Comparison of ENCODE assay signal across 7 cellular contexts in the genomic region with DNA sequence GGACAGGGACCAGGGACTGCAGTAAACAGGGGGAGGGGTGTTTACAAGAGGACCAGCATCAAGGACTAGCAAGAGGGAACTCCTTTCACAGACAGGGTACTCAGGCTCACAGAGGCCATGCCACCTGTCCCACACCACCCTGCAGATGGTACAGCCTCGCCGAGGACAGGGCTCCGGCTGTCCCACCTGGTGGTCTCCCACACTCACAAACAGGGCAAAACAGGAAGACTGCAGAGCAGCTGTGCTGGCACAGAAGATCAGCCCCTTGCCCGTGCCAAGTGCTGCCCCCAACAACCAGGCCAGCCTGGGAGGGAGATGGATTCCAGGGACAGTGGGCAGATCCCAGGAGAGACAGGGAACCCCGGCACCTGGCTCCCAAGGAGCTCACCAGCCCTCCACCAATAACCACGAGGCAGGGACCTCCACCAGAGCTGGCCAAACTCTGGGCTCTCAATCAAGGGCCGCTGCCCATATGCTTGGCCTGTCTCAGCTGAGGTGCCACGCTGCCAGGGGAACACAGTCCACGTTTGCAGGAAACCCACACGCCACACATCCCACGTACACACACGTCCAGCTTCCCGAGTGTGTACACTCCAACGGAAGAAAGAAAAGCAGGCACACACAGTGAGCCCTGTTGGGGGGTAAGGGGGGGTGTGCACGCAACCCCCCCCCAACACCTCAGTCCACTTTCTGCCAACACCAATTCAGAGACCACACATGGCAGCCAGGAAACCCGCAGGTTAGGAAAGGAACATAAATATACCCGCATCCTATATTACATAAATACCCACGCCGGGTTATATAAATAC. TPM values are rescaled to one million over a fixed set of nuclear protein-coding genes. Genes with fewer than 3 reads are reported as not detected.
DNase-seq lines count a peak whose midpoint lies in the region; ATAC-seq and TF ChIP-seq lines count a peak whose summit lies in the region.

No MANE protein-coding gene starts in this region.

- peak overlapping the region; percentile 90 for H3K4me3 Mint-ChIP-seq in natural killer cell

- DNase-seq in HCT116 (ENCODE audit: low read depth, low spot score) (no peak), Peyer's patch (peak in 2 of 3 donors; percentile 67 to 68), natural killer cell (no peak), OCI-M1 (lab: John Stamatoyannopoulos, UW) (no peak), NCI-H2196 (lab: John Stamatoyannopoulos, UW; ENCODE audit: unreplicated experiment) (no peak)
- DNase-seq in effector memory CD4-positive, alpha-beta T cell = peak in 2 of 3 donors; percentile 14 to 18
- DNase-seq in activated CD8-positive, alpha-beta memory T cell treated with anti-CD3 and anti-CD28 coated beads for 24 hours = no peak

- H3K27me3 Mint-ChIP-seq in natural killer cell (ENCODE audit: low read depth in 2 of 2) = no peaks in the 10 kb centered on the region

- H2AFZ ChIP-seq in HCT116 (ENCODE audit: low read depth, low read length, poor library complexity, severe bottlenecking) = no peak overlapping the region

- TF ChIP-seq POLR2A in HCT116 (IDR thresholded peaks at IDR 0.05; ENCODE audit: borderline replicate concordance, extremely low read depth, insufficient read depth, insufficient read length) = no peak
- no peak for TF ChIP-seq POLR2A in Peyer's patch (IDR thresholded peaks at IDR 0.05)

- H3K4me1 ChIP-seq in HCT116 (ENCODE audit: control insufficient read depth in 1 of 2, insufficient read depth in 2 of 2, low read length in 2 of 2) (peaks cover 16 to 34% of the 10 kb centered on the region in 2 experiments), Peyer's patch (peaks cover 0 to 72% (median 20%) of the 10 kb centered on the region in 4 donors)
- H3K4me1 ChIP-seq in effector memory CD4-positive, alpha-beta T cell (ENCODE audit: control insufficient read depth, insufficient read depth, low read length, poor library complexity, severe bottlenecking) = peaks cover 44% of the 10 kb centered on the region

- H3K9me2 ChIP-seq in HCT116 (ENCODE audit: insufficient read depth) = no peaks in the 10 kb centered on the region

- peak overlapping the region; percentile 98 for H3K9ac ChIP-seq in HCT116 (ENCODE audit: low read length)

- H3K9me3 ChIP-seq in HCT116 (ENCODE audit: control insufficient read depth in 1 of 2, insufficient read depth in 1 of 2, low read depth in 1 of 2, low read length in 2 of 2) = no peaks in the 10 kb centered on the region
- no peaks in the 10 kb centered on the region for H3K9me3 ChIP-seq in Peyer's patch
- no peaks in the 10 kb centered on the region for H3K9me3 ChIP-seq in effector memory CD4-positive, alpha-beta T cell (ENCODE audit: control insufficient read depth, low read length)

- H3K27ac Mint-ChIP-seq in natural killer cell = peak overlapping the region; percentile 88 to 95

- peaks cover 68% of the 10 kb centered on the region for H3K79me2 ChIP-seq in HCT116 (ENCODE audit: insufficient read depth, low read length)

- H4K20me1 ChIP-seq in HCT116 (ENCODE audit: insufficient read depth) = peaks cover 19% of the 10 kb centered on the region; the same call in 1 of the 2 replicates

- no peaks in the 10 kb centered on the region for H3K36me3 Mint-ChIP-seq in natural killer cell

- H3K27ac ChIP-seq in HCT116 (ENCODE audit: low read depth, low read length) (peak overlapping the region; percentile 94; the same call in 1 of the 2 replicates), Peyer's patch (peak overlapping the region; percentile 91 to 98 (median 96))
- H3K27ac ChIP-seq in effector memory CD4-positive, alpha-beta T cell (ENCODE audit: insufficient read depth, low read length, poor library complexity, severe bottlenecking) = peak overlapping the region; percentile 84

- intact Hi-C loops in HCT116 (cut with micrococcal nuclease) (loop anchor here (5.0 kb wide), 1 partner anchor 98 kb away; no protein-coding TSS in a partner anchor), natural killer cell (cut with micrococcal nuclease) (loop anchor here (2.0 to 10.0 kb wide), 2 partner anchors 48 to 110 kb away; a partner anchor contains a TSS)

- no peak for ATAC-seq in HCT116
- peak in 1 of 3 donors; percentile 4 for ATAC-seq in natural killer cell

- POLR2A ChIA-PET in HCT116 (lab: Charles Lee) = interaction anchor here (0.6 kb wide), 1 partner anchor 36 kb away, joined by 3 read pairs; no protein-coding TSS in a partner anchor

- no peaks in the 10 kb centered on the region for H3K9me3 Mint-ChIP-seq in natural killer cell

- H3K4me2 ChIP-seq in HCT116 (ENCODE audit: low read length) = peak overlapping the region; percentile 87

- H3K36me3 ChIP-seq in HCT116 (ENCODE audit: control insufficient read depth in 1 of 2, insufficient read depth in 2 of 2, low read length in 2 of 2) (peaks cover 12 to 26% of the 10 kb centered on the region in 2 experiments; a peak in 3 of 4 replicates), Peyer's patch (no peaks in the 10 kb centered on the region)
- peaks cover 4% of the 10 kb centered on the region for H3K36me3 ChIP-seq in effector memory CD4-positive, alpha-beta T cell (ENCODE audit: control insufficient read depth, insufficient read depth, low read length)

- CTCF ChIA-PET in HCT116 (lab: Charles Lee) = no interaction called here

- peaks cover 55 to 73% of the 10 kb centered on the region in 2 donors for H3K4me1 Mint-ChIP-seq in natural killer cell

- peak overlapping the region; percentile 70 to 72 for H3K4me3 ChIP-seq in HCT116 (replicated peaks in 1 of 2; ENCODE audit: low read depth in 1 of 2, low read length in 2 of 2)
- peak overlapping the region; percentile 57 to 90 (median 68) for H3K4me3 ChIP-seq in Peyer's patch
- peak overlapping the region; percentile 69 for H3K4me3 ChIP-seq in effector memory CD4-positive, alpha-beta T cell (ENCODE audit: insufficient read depth, low read depth, low read length, poor library complexity, severe bottlenecking)

- no peak for TF ChIP-seq CTCF in HCT116 (IDR thresholded peaks at IDR 0.05 in 2 of 3, conservative IDR thresholded peaks at IDR 0.05 in 1 of 3; ENCODE audit: borderline replicate concordance in 1 of 3, insufficient read depth in 1 of 3, low read depth in 2 of 3, low read length in 2 of 3)
- TF ChIP-seq CTCF in Peyer's patch (IDR thresholded peaks at IDR 0.05) = no peak
- no peak for TF ChIP-seq CTCF in natural killer cell (IDR thresholded peaks at IDR 0.05)

- TF ChIP-seq RAD21 in HCT116 (IDR thresholded peaks at IDR 0.05; ENCODE audit: low read depth) = no peak

- RAD21 ChIA-PET in HCT116 (lab: Charles Lee; ENCODE audit: low non-redundant PET in 1 of 2, low total read pairs in 2 of 2, uncharacterized antibody in 2 of 2, unreplicated experiment in 2 of 2) = no interaction called here

- no TSS peak for BruUV-seq in HCT116 (replicated peaks; lab: Mats Ljungman, UMichigan)

- no peaks in the 10 kb centered on the region for H3K27me3 ChIP-seq in HCT116 (ENCODE audit: insufficient read depth, low read length)
- H3K27me3 ChIP-seq in Peyer's patch = no peaks in the 10 kb centered on the region
- no peaks in the 10 kb centered on the region for H3K27me3 ChIP-seq in effector memory CD4-positive, alpha-beta T cell (replicated peaks; ENCODE audit: control insufficient read depth, insufficient read depth, low read length, poor library complexity, severe bottlenecking)

TF ChIP-seq in HCT116, 20 proteins besides CTCF, POLR2A, EP300 and RAD21 (continues in another document):
- TF ChIP-seq EZH2phosphoT487 (IDR thresholded peaks at IDR 0.05; ENCODE audit: borderline replicate concordance) = no peak
- no peak for TF ChIP-seq SIN3A (IDR thresholded peaks at IDR 0.05; ENCODE audit: low read depth)
- TF ChIP-seq SP1 (IDR thresholded peaks at IDR 0.05; ENCODE audit: low read depth) = no peak
- TF ChIP-seq SRF (IDR thresholded peaks at IDR 0.05; ENCODE audit: low read depth) = no peak
- TF ChIP-seq TCF7L2 (IDR thresholded peaks at IDR 0.05; ENCODE audit: borderline replicate concordance, extremely low read depth, insufficient read depth, insufficient read length) = no peak
- no peak for TF ChIP-seq CBX3 (IDR thresholded peaks at IDR 0.05; ENCODE audit: low read depth)
- no peak for TF ChIP-seq ZFX (IDR thresholded peaks at IDR 0.05)
- no peak for TF ChIP-seq ELF1 (IDR thresholded peaks at IDR 0.05; ENCODE audit: borderline replicate concordance, low read depth)
- TF ChIP-seq, protein P1, sequence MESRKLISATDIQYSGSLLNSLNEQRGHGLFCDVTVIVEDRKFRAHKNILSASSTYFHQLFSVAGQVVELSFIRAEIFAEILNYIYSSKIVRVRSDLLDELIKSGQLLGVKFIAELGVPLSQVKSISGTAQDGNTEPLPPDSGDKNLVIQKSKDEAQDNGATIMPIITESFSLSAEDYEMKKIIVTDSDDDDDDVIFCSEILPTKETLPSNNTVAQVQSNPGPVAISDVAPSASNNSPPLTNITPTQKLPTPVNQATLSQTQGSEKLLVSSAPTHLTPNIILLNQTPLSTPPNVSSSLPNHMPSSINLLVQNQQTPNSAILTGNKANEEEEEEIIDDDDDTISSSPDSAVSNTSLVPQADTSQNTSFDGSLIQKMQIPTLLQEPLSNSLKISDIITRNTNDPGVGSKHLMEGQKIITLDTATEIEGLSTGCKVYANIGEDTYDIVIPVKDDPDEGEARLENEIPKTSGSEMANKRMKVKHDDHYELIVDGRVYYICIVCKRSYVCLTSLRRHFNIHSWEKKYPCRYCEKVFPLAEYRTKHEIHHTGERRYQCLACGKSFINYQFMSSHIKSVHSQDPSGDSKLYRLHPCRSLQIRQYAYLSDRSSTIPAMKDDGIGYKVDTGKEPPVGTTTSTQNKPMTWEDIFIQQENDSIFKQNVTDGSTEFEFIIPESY (IDR thresholded peaks at IDR 0.05; ENCODE audit: extremely low read depth, insufficient replicate concordance, low read length) = no peak
- TF ChIP-seq POLR2AphosphoS5 (IDR thresholded peaks at IDR 0.05; ENCODE audit: low read depth, low read length) = no peak
- no peak for TF ChIP-seq JUND (IDR thresholded peaks at IDR 0.05)
- TF ChIP-seq, protein P2, sequence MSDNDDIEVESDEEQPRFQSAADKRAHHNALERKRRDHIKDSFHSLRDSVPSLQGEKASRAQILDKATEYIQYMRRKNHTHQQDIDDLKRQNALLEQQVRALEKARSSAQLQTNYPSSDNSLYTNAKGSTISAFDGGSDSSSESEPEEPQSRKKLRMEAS (IDR thresholded peaks at IDR 0.05) = no peak
- no peak for TF ChIP-seq YY1 (IDR thresholded peaks at IDR 0.05; ENCODE audit: extremely low read depth, insufficient replicate concordance, low read depth, low read length)
- no peak for TF ChIP-seq CEBPB (IDR thresholded peaks at IDR 0.05; ENCODE audit: low read depth)
- TF ChIP-seq EZH2 (IDR thresholded peaks at IDR 0.05) = no peak
- no peak for TF ChIP-seq FOSL1 (IDR thresholded peaks at IDR 0.05; ENCODE audit: low read depth)
- no peak for TF ChIP-seq EGR1 (IDR thresholded peaks at IDR 0.05; ENCODE audit: low read depth)

RNA-seq across cellular contexts. Expression of a gene that starts 2.0 kb away (rescaled TPM):
- total RNA-seq in HCT116 (2021; ENCODE audit: unreplicated experiment) (190 TPM), Peyer's patch (100 to 1,000 TPM in 3 of 4 donors, 10 to 100 TPM in 1; 39.1 to 254 (median 114) TPM), natural killer cell (100 to 1,000 TPM; 126 to 178 (median 149) TPM)
- polyA plus RNA-seq in HCT116 (2012) = 148 and 171 TPM in 2 replicates

RNA-seq across cellular contexts. Expression of a gene that starts 42.4 kb away (rescaled TPM):
- total RNA-seq in HCT116 (2021; ENCODE audit: unreplicated experiment) (66.0 TPM), Peyer's patch (10 to 100 TPM; 39.1 to 56.1 (median 51.4) TPM), natural killer cell (10 to 100 TPM; 58.1 to 72.5 (median 68.6) TPM)
- polyA plus RNA-seq in HCT116 (2012) = 51.2 and 55.1 TPM in 2 replicates

Comparison
In these comparisons a context has a peak if more than half of its experiments do, and no peak if none do; other contexts are left out.
1. DNase-seq: peak in Peyer's patch (2 of 3) and effector memory CD4-positive, alpha-beta T cell (2 of 3); none in HCT116 (single experiment), natural killer cell (single experiment), activated CD8-positive, alpha-beta memory T cell treated with anti-CD3 and anti-CD28 coated beads for 24 hours (single experiment), OCI-M1 (single experiment) and NCI-H2196 (single experiment).
2. Peak in every context shown above with its lines, with median percentiles within 50 percentile points of each other: H3K27ac ChIP-seq and H3K4me3 ChIP-seq.